ENCODE assay signal across 11 cellular contexts in genomic region chr12:89038831-89039509, GRCh38.
DNase-seq lines count a peak whose midpoint lies in the region; ATAC-seq, FAIRE-seq and TF ChIP-seq lines count a peak whose summit lies in the region.
"Had no signal": no experiment of that assay in that cellular context is flagged by ENCODE, and none has a peak within 500 bp of the region (broad histone marks: within the 10 kb centered on the region; RNA-seq: fewer than 3 reads in every experiment).

No MANE protein-coding gene starts in this region.

- peak overlapping the region; percentile 94 for H3K27ac Mint-ChIP-seq in activated naive CD8-positive, alpha-beta T cell treated with anti-CD3 and anti-CD28 coated beads, Interleukin-2, amount 50 U/mL, for 24 hours

- peaks cover 4% of the 10 kb centered on the region for H3K9me3 ChIP-seq in DND-41 (ENCODE audit: insufficient read depth, low read length, severe bottlenecking)
- no peaks in the 10 kb centered on the region for H3K9me3 ChIP-seq in small intestine (ENCODE audit: control insufficient read depth, low read depth)
- H3K9me3 ChIP-seq: gastrocnemius medialis had no signal

- peak overlapping the region in 1 of 2 experiments; percentile 1; a peak in 1 of 4 replicates for H3K4me3 ChIP-seq in DND-41 (ENCODE audit: low read depth in 1 of 2, low read length in 2 of 2)
- H3K4me3 ChIP-seq in small intestine (ENCODE audit: low read depth in 1 of 2, low read length in 2 of 2): no peak overlapping the region
- H3K4me3 ChIP-seq: gastrocnemius medialis had no signal

- H3K36me3 ChIP-seq in DND-41 (ENCODE audit: insufficient read depth, low read length) (no peaks in the 10 kb centered on the region), small intestine (ENCODE audit: control insufficient read depth in 2 of 2, insufficient read depth in 2 of 2, low read length in 2 of 2) (no peaks in the 10 kb centered on the region)
- H3K36me3 ChIP-seq: gastrocnemius medialis had no signal

- peaks cover 39% of the 10 kb centered on the region for H3K79me2 ChIP-seq in DND-41 (ENCODE audit: insufficient read depth, low read length)

- peaks cover 99% of the 10 kb centered on the region for H3K4me1 ChIP-seq in DND-41 (ENCODE audit: insufficient read depth, low read length)
- no peaks in the 10 kb centered on the region for H3K4me1 ChIP-seq in small intestine (ENCODE audit: control insufficient read depth in 2 of 2, insufficient read depth in 1 of 2, low read depth in 1 of 2, low read length in 1 of 2)
- H3K4me1 ChIP-seq: gastrocnemius medialis had no signal

- H3K4me2 ChIP-seq in DND-41 (ENCODE audit: insufficient read depth, low read length): peak overlapping the region; percentile 48

- ATAC-seq in DND-41 (ENCODE audit: insufficient read depth, low read depth) (no peak), HG03565 (IDR thresholded peaks at IDR 0.05; ENCODE audit: unreplicated experiment) (peak; percentile 28)
- peak; percentile 48 for ATAC-seq in activated naive CD8-positive, alpha-beta T cell treated with anti-CD3 and anti-CD28 coated beads, Interleukin-2, amount 50 U/mL, for 24 hours
- ATAC-seq: gastrocnemius medialis had no signal

- peak overlapping the region; percentile 9; the same call in 1 of the 2 replicates for H2AFZ ChIP-seq in DND-41 (ENCODE audit: low read depth, low read length)

- peak overlapping the region; percentile 4 for H3K4me3 Mint-ChIP-seq in activated naive CD8-positive, alpha-beta T cell treated with anti-CD3 and anti-CD28 coated beads, Interleukin-2, amount 50 U/mL, for 24 hours
- H3K4me3 Mint-ChIP-seq: CD14-positive monocyte had no signal

- peaks cover 10% of the 10 kb centered on the region for H3K9me3 Mint-ChIP-seq in activated naive CD8-positive, alpha-beta T cell treated with anti-CD3 and anti-CD28 coated beads, Interleukin-2, amount 50 U/mL, for 24 hours

- peaks cover 7% of the 10 kb centered on the region for H3K36me3 Mint-ChIP-seq in activated naive CD8-positive, alpha-beta T cell treated with anti-CD3 and anti-CD28 coated beads, Interleukin-2, amount 50 U/mL, for 24 hours (ENCODE audit: low read depth)

- H3K4me1 Mint-ChIP-seq in activated naive CD8-positive, alpha-beta T cell treated with anti-CD3 and anti-CD28 coated beads, Interleukin-2, amount 50 U/mL, for 24 hours: peaks cover 67% of the 10 kb centered on the region

- DNase-seq in DND-41: peak; percentile 53
- DNase-seq in GM19239 (ENCODE audit: insufficient read length, low spot score): no peak
- peak; percentile 19 for DNase-seq in activated naive CD8-positive, alpha-beta T cell treated with anti-CD3 and anti-CD28 coated beads, Interleukin-2, amount 50 U/mL, for 24 hours
- no peak for DNase-seq in NCI-H345 (lab: John Stamatoyannopoulos, UW)
- no peak for DNase-seq in small intestine
- DNase-seq in NCI-H526 treated with DMSO at 0.1 percent for 48 hours (lab: John Stamatoyannopoulos, UW): no peak
- DNase-seq in HuH-7 (ENCODE audit: low spot score): no peak
- DNase-seq: gastrocnemius medialis; NK-92 treated with Interleukin-12 subunit alpha and Interleukin-12 subunit beta, amount 100 ng/mL, for 24 hours had no signal

- FAIRE-seq in GM19239 (lab: Jason Lieb, UNC) (peak; percentile 48), small intestine (lab: Jason Lieb, UNC) (no peak)

- peak overlapping the region; percentile 99 for H3K27ac ChIP-seq in DND-41 (ENCODE audit: low read length)
- H3K27ac ChIP-seq in small intestine (ENCODE audit: low read depth in 1 of 2, low read length in 1 of 2): no peak overlapping the region
- H3K27ac ChIP-seq: gastrocnemius medialis had no signal

- H3K27me3 ChIP-seq in DND-41 (ENCODE audit: insufficient read depth, low read length, poor library complexity) (no peaks in the 10 kb centered on the region), small intestine (ENCODE audit: control insufficient read depth in 2 of 2, insufficient read depth in 2 of 2, low read length in 2 of 2) (no peaks in the 10 kb centered on the region)
- H3K27me3 ChIP-seq: gastrocnemius medialis had no signal

- 79 to 86% (median 82%) methylated on average over 4 of the region's 4 CpGs for WGBS in small intestine, 3 donors

- H3K9ac ChIP-seq in DND-41 (ENCODE audit: low read depth, low read length): peak overlapping the region; percentile 54

- H3K27me3 Mint-ChIP-seq in activated naive CD8-positive, alpha-beta T cell treated with anti-CD3 and anti-CD28 coated beads, Interleukin-2, amount 50 U/mL, for 24 hours: no peaks in the 10 kb centered on the region

- no peaks in the 10 kb centered on the region for H4K20me1 ChIP-seq in DND-41 (ENCODE audit: insufficient read depth, low read length)

- TF ChIP-seq CTCF in DND-41 (IDR thresholded peaks at IDR 0.05; ENCODE audit: borderline replicate concordance, extremely low read depth, low read length, poor library complexity, severe bottlenecking): no peak

Comparison
In these comparisons a context has a peak if more than half of its experiments do, and no peak if none do; other contexts are left out.
1. DNase-seq: peak in DND-41 (single experiment) and activated naive CD8-positive, alpha-beta T cell treated with anti-CD3 and anti-CD28 coated beads, Interleukin-2, amount 50 U/mL, for 24 hours (single experiment); none in GM19239 (single experiment), NCI-H345 (single experiment), small intestine (single experiment), NCI-H526 treated with DMSO at 0.1 percent for 48 hours (single experiment) and HuH-7 (single experiment).